ENCODE assay signal across 23 cellular contexts in genomic region chr2:16680294-16680693, GRCh38.
"Had no signal": no experiment of that assay in that cellular context is flagged by ENCODE, and none has a peak within 500 bp of the region (broad histone marks: within the 10 kb centered on the region; RNA-seq: fewer than 3 reads in every experiment).

No MANE protein-coding gene starts in this region.

- H3K36me3 Mint-ChIP-seq: naive B cell had no signal

- H3K4me3 ChIP-seq: dorsolateral prefrontal cortex, lung, pancreas, stomach, thoracic aorta, transverse colon had no signal

- H3K4me1 ChIP-seq: pancreas, stomach, transverse colon had no signal

- H3K27ac Mint-ChIP-seq: naive B cell, nephron, progenitor cell of endocrine pancreas had no signal

- ATAC-seq: left colon, left ventricle myocardium superior, pancreas, right cardiac atrium had no signal

- H3K36me3 ChIP-seq: pancreas, stomach, thoracic aorta, transverse colon had no signal

- H3K9me3 ChIP-seq: pancreas had no signal

- H3K4me3 Mint-ChIP-seq: naive B cell, nephron had no signal

- H3K27ac ChIP-seq: pancreas, stomach, thoracic aorta, transverse colon had no signal

- H3K27me3 ChIP-seq: dorsolateral prefrontal cortex, stomach, transverse colon had no signal

- DNase-seq: dorsolateral prefrontal cortex; effector CD8-positive, alpha-beta T cell; foreskin melanocyte; head of caudate nucleus; hippocampal formation; left colon; left ventricle myocardium superior; mesenchymal stem cell; midbrain; naive B cell; occipital lobe; pancreas; right cardiac atrium; small intestine; stimulated activated CD4-positive, alpha-beta T cell treated with anti-CD3 and anti-CD28 coated beads, Interleukin-12 subunit alpha, Interleukin-12 subunit beta, amount 100 ng/mL, for 4 hours; stimulated activated naive CD4-positive, alpha-beta T cell; stomach; substantia nigra; transverse colon had no signal

- H3K4me1 Mint-ChIP-seq: nephron had no signal
